ENCODE assay signal across 1 cellular context in genomic region chr3:150538324-150539208, GRCh38.
TF ChIP-seq lines count a peak whose summit lies in the region.

No MANE protein-coding gene starts in this region.

TF ChIP-seq in GM12878, 131 proteins besides CTCF, POLR2A, EP300 and RAD21:
- TF ChIP-seq RELB (IDR thresholded peaks at IDR 0.05; ENCODE audit: low read depth) (no peak), SMC3 (IDR thresholded peaks at IDR 0.05; ENCODE audit: borderline replicate concordance, low read length) (no peak), ATF2 (IDR thresholded peaks at IDR 0.05; ENCODE audit: low read length) (no peak), GABPA (IDR thresholded peaks at IDR 0.05; ENCODE audit: low read depth) (no peak), CUX1 (IDR thresholded peaks at IDR 0.05; ENCODE audit: insufficient replicate concordance, low read depth, low read length) (no peak), RELA (IDR thresholded peaks at IDR 0.05; ENCODE audit: borderline replicate concordance, partially characterized antibody) (no peak), JUNB (IDR thresholded peaks at IDR 0.05) (no peak)
